14 cellular contexts compared by ENCODE assay signal in the genomic region with DNA sequence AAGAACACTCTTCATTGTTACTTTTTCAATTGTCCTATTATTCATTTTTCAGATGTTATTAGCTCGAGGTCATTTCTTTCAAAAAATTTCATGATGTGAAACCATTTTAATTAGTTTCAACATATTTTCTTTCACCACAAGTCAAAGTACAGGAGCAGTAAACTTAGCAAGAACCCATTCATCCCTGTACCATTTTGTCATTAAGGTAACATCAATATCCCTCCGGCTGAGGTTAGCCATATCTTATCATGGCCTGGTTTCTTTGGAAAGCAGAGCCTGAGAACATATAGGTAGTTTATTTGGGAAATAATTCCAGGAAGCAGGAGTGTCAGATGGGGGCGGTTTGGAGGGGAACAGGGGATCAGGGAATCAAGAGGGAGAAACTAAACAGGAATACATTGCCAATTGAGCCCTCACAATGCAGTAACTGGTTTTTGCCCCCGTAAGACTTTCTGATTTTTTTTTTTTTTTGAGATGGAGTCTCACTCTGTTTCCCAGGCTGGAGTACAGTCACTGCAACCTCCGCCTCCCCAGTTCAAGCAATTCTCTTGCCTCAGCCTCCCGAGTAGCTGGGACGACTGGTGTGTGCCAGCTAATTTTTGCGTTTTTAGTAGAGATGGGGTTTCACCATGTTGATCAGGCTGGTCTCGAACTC.
DNase-seq lines count a peak whose midpoint lies in the region; ATAC-seq and TF ChIP-seq lines count a peak whose summit lies in the region.
"Had no signal": no experiment of that assay in that cellular context is flagged by ENCODE, and none has a peak within 500 bp of the region (broad histone marks: within the 10 kb centered on the region; RNA-seq: fewer than 3 reads in every experiment).

No MANE protein-coding gene starts in this region.

- WGBS in SK-N-SH (ENCODE audit: low lambda C conversion rate) = 92% methylated on average over 9 of the region's 9 CpGs

- ATAC-seq in SK-N-SH treated with all-trans-retinoic acid at 6 μM for 48 hours (no peak), GM18502 (IDR thresholded peaks at IDR 0.05; ENCODE audit: poor library complexity, unreplicated experiment) (no peak), GM18873 (IDR thresholded peaks at IDR 0.05; ENCODE audit: low FRiP score, unreplicated experiment) (no peak), GM19328 (IDR thresholded peaks at IDR 0.05; ENCODE audit: unreplicated experiment) (no peak)

- H3K79me2 ChIP-seq in SK-N-SH (ENCODE audit: insufficient read depth) (no peaks in the 10 kb centered on the region), ACC112 (ENCODE audit: control insufficient read depth, insufficient read depth, low read length, unreplicated experiment) (no peaks in the 10 kb centered on the region)

- no peaks in the 10 kb centered on the region for H3K36me3 Mint-ChIP-seq in chondrocyte (ENCODE audit: low read depth)

- no peaks in the 10 kb centered on the region for H3F3A ChIP-seq in SK-N-SH (replicated peaks; ENCODE audit: insufficient read depth)

- no peak for TF ChIP-seq RAD21 in SK-N-SH (IDR thresholded peaks at IDR 0.05; ENCODE audit: low read length)

- no peak overlapping the region for H3K9ac ChIP-seq in SK-N-SH

- no peaks in the 10 kb centered on the region for H3K9me3 Mint-ChIP-seq in chondrocyte (ENCODE audit: low read depth)

- H3K4me3 Mint-ChIP-seq in chondrocyte (ENCODE audit: unreplicated experiment) = no peak overlapping the region

- peaks cover 33% of the 10 kb centered on the region for H3K4me1 Mint-ChIP-seq in chondrocyte (ENCODE audit: low read depth)

- H3K4me3 ChIP-seq in SK-N-SH (ENCODE audit: low read depth in 2 of 2, low read length in 1 of 2) (no peak overlapping the region), ACC112 (ENCODE audit: low read depth, low read length) (no peak overlapping the region), SJSA1 (no peak overlapping the region)
- H3K4me3 ChIP-seq: esophagus squamous epithelium had no signal

- TF ChIP-seq CTCF in SK-N-SH (IDR thresholded peaks at IDR 0.05) (no peak), chondrocyte (IDR thresholded peaks at IDR 0.05) (no peak)

- H2AFZ ChIP-seq in SK-N-SH (ENCODE audit: low read depth) (peak overlapping the region; percentile 66; the same call in 1 of the 2 replicates), ACC112 (ENCODE audit: low read length, unreplicated experiment) (peak overlapping the region; percentile 28)

- no peaks in the 10 kb centered on the region for H4K20me1 ChIP-seq in SK-N-SH (ENCODE audit: insufficient read depth)

- no peaks in the 10 kb centered on the region for H3K9me3 ChIP-seq in SK-N-SH
- no peaks in the 10 kb centered on the region for H3K9me3 ChIP-seq in SJSA1 (replicated peaks)
- H3K9me3 ChIP-seq: esophagus squamous epithelium had no signal

- POLR2A ChIA-PET in SK-N-SH (lab: Yijun Ruan, JAX) = no interaction called here

- no peak for TF ChIP-seq EP300 in SK-N-SH (IDR thresholded peaks at IDR 0.05; ENCODE audit: borderline replicate concordance in 1 of 2, low read depth in 1 of 2, low read length in 1 of 2)

- H3K36me3 ChIP-seq in SK-N-SH (replicated peaks in 1 of 2; ENCODE audit: control insufficient read depth in 1 of 2, insufficient read depth in 2 of 2, low read length in 1 of 2) = no peaks in the 10 kb centered on the region
- no peaks in the 10 kb centered on the region for H3K36me3 ChIP-seq in ACC112 (ENCODE audit: insufficient read depth, low read length)
- no peaks in the 10 kb centered on the region for H3K36me3 ChIP-seq in SJSA1
- H3K36me3 ChIP-seq: esophagus squamous epithelium had no signal

- H3K27me3 Mint-ChIP-seq in chondrocyte (ENCODE audit: low read depth) = no peaks in the 10 kb centered on the region

- DNase-seq in SK-N-SH = no peak
- DNase-seq in SJSA1 (ENCODE audit: low read depth in 1 of 2, low spot score in 2 of 2) = no peak
- DNase-seq in chondrocyte (ENCODE audit: low spot score) = no peak
- DNase-seq: esophagus squamous epithelium, NCI-H1436, NCI-H2227 treated with DMSO at 0.1 percent for 48 hours, SHP77 treated with DMSO at 0.1 percent for 48 hours, substantia nigra had no signal

- no peaks in the 10 kb centered on the region for H3K9me2 ChIP-seq in SK-N-SH

- H3K4me2 ChIP-seq in SK-N-SH = peak overlapping the region; percentile 13; the same call in 1 of the 2 replicates

- CTCF ChIA-PET in SK-N-SH (lab: Yijun Ruan, JAX) = no interaction called here

- peak overlapping the region; percentile 47 for H3K27ac Mint-ChIP-seq in chondrocyte (ENCODE audit: unreplicated experiment)

- H3K27me3 ChIP-seq in SK-N-SH (ENCODE audit: insufficient read depth) (no peaks in the 10 kb centered on the region), ACC112 (ENCODE audit: insufficient read depth, low read length) (no peaks in the 10 kb centered on the region), SJSA1 (replicated peaks) (no peaks in the 10 kb centered on the region)
- H3K27me3 ChIP-seq: esophagus squamous epithelium had no signal

- H3K4me1 ChIP-seq in SK-N-SH (ENCODE audit: control insufficient read depth in 1 of 2, insufficient read depth in 2 of 2, low read depth in 1 of 2, low read length in 1 of 2) (peaks cover 3 to 18% of the 10 kb centered on the region in 2 experiments; a peak in 3 of 4 replicates), ACC112 (ENCODE audit: control insufficient read depth, insufficient read depth, low read length, unreplicated experiment) (peaks cover 28% of the 10 kb centered on the region), SJSA1 (replicated peaks) (peaks cover 40% of the 10 kb centered on the region)
- H3K4me1 ChIP-seq: esophagus squamous epithelium had no signal

- H3K27ac ChIP-seq in SK-N-SH (ENCODE audit: low read depth in 2 of 2, low read length in 1 of 2) (peak overlapping the region in 1 of 2 experiments; percentile 25; a peak in 1 of 4 replicates), ACC112 (ENCODE audit: low read depth, low read length) (peak overlapping the region; percentile 87), SJSA1 (peak overlapping the region; percentile 85)
- H3K27ac ChIP-seq: 22Rv1 had no signal

TF ChIP-seq in SK-N-SH, 30 proteins besides CTCF, POLR2A, EP300 and RAD21:
- TF ChIP-seq FOXJ3 (CRISPR knock-in tag; IDR thresholded peaks at IDR 0.05) (no peak), TAF1 (IDR thresholded peaks at IDR 0.05; ENCODE audit: borderline replicate concordance, low read depth, low read length) (no peak), FOXM1 (IDR thresholded peaks at IDR 0.05; ENCODE audit: low read depth) (no peak)
- TF ChIP-seq, protein P1, sequence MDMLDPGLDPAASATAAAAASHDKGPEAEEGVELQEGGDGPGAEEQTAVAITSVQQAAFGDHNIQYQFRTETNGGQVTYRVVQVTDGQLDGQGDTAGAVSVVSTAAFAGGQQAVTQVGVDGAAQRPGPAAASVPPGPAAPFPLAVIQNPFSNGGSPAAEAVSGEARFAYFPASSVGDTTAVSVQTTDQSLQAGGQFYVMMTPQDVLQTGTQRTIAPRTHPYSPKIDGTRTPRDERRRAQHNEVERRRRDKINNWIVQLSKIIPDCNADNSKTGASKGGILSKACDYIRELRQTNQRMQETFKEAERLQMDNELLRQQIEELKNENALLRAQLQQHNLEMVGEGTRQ (IDR thresholded peaks at IDR 0.05; ENCODE audit: borderline replicate concordance, low read depth, low read length) = no peak

TF ChIP-seq in SK-N-SH treated with all-trans-retinoic acid at 6 μM for 48 hours, 23 proteins besides CTCF, POLR2A, EP300 and RAD21:
- TF ChIP-seq, protein P2, sequence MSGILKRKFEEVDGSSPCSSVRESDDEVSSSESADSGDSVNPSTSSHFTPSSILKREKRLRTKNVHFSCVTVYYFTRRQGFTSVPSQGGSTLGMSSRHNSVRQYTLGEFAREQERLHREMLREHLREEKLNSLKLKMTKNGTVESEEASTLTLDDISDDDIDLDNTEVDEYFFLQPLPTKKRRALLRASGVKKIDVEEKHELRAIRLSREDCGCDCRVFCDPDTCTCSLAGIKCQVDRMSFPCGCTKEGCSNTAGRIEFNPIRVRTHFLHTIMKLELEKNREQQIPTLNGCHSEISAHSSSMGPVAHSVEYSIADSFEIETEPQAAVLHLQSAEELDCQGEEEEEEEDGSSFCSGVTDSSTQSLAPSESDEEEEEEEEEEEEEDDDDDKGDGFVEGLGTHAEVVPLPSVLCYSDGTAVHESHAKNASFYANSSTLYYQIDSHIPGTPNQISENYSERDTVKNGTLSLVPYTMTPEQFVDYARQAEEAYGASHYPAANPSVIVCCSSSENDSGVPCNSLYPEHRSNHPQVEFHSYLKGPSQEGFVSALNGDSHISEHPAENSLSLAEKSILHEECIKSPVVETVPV (CRISPR knock-in tag; IDR thresholded peaks at IDR 0.05) = no peak
- no peak for TF ChIP-seq PPARA (CRISPR knock-in tag; IDR thresholded peaks at IDR 0.05; ENCODE audit: borderline replicate concordance)
- no peak for TF ChIP-seq TCF4 (CRISPR knock-in tag; IDR thresholded peaks at IDR 0.05; ENCODE audit: borderline replicate concordance)
- no peak for TF ChIP-seq ZNF8 (CRISPR knock-in tag; IDR thresholded peaks at IDR 0.05)
